ENCODE assay signal across 1 cellular context in the genomic region with DNA sequence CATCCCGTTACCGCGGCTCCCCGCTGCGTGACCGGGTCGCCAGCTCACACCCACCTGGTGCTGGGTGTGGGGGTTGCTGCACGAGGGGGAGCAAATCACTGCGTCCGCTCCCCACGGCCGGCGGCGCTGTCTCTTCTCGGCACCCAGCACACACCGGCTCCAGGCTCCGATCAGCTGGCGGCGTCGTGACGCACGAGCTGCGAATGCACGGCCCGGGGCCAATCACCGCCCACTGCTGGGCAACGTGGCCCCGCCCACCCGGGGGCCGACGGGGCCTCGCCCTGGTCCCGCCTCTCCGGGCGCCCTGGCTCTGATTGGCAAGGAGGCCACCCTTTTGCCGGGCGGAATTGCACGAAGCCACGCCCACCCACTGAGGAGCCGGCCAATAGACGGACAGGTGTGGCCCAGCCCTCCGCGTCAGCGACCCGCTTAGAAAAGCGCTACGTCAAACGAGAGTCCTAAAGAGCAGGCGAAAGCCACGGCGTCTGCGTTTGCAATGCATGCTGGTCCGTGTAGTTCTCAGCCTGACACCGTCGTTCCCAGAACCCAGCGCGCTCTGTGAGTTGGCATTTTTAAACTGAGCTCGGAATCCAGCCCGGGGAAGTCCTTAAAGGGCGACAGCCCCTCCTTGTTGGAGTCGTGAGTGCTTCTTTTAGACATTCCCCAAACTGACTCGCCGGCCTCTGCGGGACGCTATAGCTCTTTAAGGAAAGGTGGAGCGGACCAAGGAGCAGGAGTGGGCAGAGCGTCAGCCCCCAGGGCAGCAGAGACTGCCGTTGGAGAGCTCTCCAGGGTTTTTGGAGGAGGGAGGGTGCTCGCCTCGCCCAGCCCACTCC.
TF ChIP-seq lines count a peak whose summit lies in the region.

No MANE protein-coding gene starts in this region.

TF ChIP-seq in K562, 482 proteins besides CTCF, POLR2A, EP300 and RAD21 (continues in another document):
- no peak for TF ChIP-seq GATAD2A (IDR thresholded peaks at IDR 0.05)
- peak in 1 of 2 experiments; percentile 43; a peak in 1 of 4 replicates for TF ChIP-seq TEAD1 (CRISPR knock-in tag; IDR thresholded peaks at IDR 0.05)
- no peak for TF ChIP-seq ZBTB8A (IDR thresholded peaks at IDR 0.05; ENCODE audit: partially characterized antibody)
- TF ChIP-seq ZBED1 (IDR thresholded peaks at IDR 0.05), result no peak
- TF ChIP-seq PREB (CRISPR knock-in tag; IDR thresholded peaks at IDR 0.05), result no peak
- no peak for TF ChIP-seq PHF20 (IDR thresholded peaks at IDR 0.05; ENCODE audit: partially characterized antibody)
- TF ChIP-seq SRF (CRISPR knock-in tag; IDR thresholded peaks at IDR 0.05), result 0 out of 4 replicates have a peak, but pooled peaks of 1 of the 2 experiments have one; percentile 50
- TF ChIP-seq MTA3 (IDR thresholded peaks at IDR 0.05; ENCODE audit: borderline replicate concordance), result peak; percentile 56; the same call in 1 of the 2 replicates
- peak; percentile 71 for TF ChIP-seq POLR2B (IDR thresholded peaks at IDR 0.05; ENCODE audit: low read depth, partially characterized antibody)
- TF ChIP-seq NCOR1 (IDR thresholded peaks at IDR 0.05), result 0 out of 2 replicates have a peak, but pooled peaks have one; percentile 6
- TF ChIP-seq, protein P1, sequence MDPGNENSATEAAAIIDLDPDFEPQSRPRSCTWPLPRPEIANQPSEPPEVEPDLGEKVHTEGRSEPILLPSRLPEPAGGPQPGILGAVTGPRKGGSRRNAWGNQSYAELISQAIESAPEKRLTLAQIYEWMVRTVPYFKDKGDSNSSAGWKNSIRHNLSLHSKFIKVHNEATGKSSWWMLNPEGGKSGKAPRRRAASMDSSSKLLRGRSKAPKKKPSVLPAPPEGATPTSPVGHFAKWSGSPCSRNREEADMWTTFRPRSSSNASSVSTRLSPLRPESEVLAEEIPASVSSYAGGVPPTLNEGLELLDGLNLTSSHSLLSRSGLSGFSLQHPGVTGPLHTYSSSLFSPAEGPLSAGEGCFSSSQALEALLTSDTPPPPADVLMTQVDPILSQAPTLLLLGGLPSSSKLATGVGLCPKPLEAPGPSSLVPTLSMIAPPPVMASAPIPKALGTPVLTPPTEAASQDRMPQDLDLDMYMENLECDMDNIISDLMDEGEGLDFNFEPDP (CRISPR knock-in tag; IDR thresholded peaks at IDR 0.05), result no peak
- no peak for TF ChIP-seq ZNF23 (CRISPR knock-in tag; IDR thresholded peaks at IDR 0.05)
- 0 out of 2 replicates have a peak, but pooled peaks have one; percentile 40 for TF ChIP-seq MEF2D (tag; conservative IDR thresholded peaks at IDR 0.05; ENCODE audit: low read depth)
- TF ChIP-seq FUS (optimal IDR thresholded peaks at IDR 0.05; ENCODE audit: low read depth, low read length), result peak; percentile 49
- TF ChIP-seq SAFB (IDR thresholded peaks at IDR 0.05; ENCODE audit: borderline replicate concordance, low read depth, low read length), result no peak
- TF ChIP-seq PPARD (CRISPR knock-in tag; IDR thresholded peaks at IDR 0.05), result no peak
- peak; percentile 81 for TF ChIP-seq ZNF395 (CRISPR knock-in tag; IDR thresholded peaks at IDR 0.05)
- TF ChIP-seq TAF1 (IDR thresholded peaks at IDR 0.05; ENCODE audit: control insufficient read depth, extremely low read depth, insufficient read depth, low read length, severe bottlenecking), result peak; percentile 80
- peak; percentile 80 for TF ChIP-seq MAFF (IDR thresholded peaks at IDR 0.05; ENCODE audit: low read length)
- TF ChIP-seq STAT5B (CRISPR knock-in tag; IDR thresholded peaks at IDR 0.05), result no peak
- peak in 2 of 3 experiments; percentile 35 to 48 for TF ChIP-seq YY1 (IDR thresholded peaks at IDR 0.05; ENCODE audit: borderline replicate concordance in 1 of 3, control insufficient read depth in 1 of 3, extremely low read depth in 1 of 3, insufficient read depth in 3 of 3, insufficient read length in 1 of 3, insufficient replicate concordance in 2 of 3, low read depth in 1 of 3, low read length in 2 of 3)
- TF ChIP-seq SUPT5H (IDR thresholded peaks at IDR 0.05), result peak; percentile 84
- peak; percentile 88 for TF ChIP-seq ZNF316 (IDR thresholded peaks at IDR 0.05)
- TF ChIP-seq TEAD4 (IDR thresholded peaks at IDR 0.05; ENCODE audit: low read length), result 0 out of 2 replicates have a peak, but pooled peaks have one; percentile 31
- TF ChIP-seq TEAD4 (CRISPR knock-in tag; IDR thresholded peaks at IDR 0.05; ENCODE audit: borderline replicate concordance), result no peak
- TF ChIP-seq PRMT5 (CRISPR knock-in tag; IDR thresholded peaks at IDR 0.05), result no peak
- no peak for TF ChIP-seq BCLAF1 (IDR thresholded peaks at IDR 0.05; ENCODE audit: borderline replicate concordance in 1 of 2, control insufficient read depth in 1 of 2, low read depth in 2 of 2, low read length in 1 of 2)
- TF ChIP-seq GABPB1 (CRISPR knock-in tag; IDR thresholded peaks at IDR 0.05), result peak; percentile 57
- 0 out of 2 replicates have a peak, but pooled peaks have one; percentile 23 for TF ChIP-seq ZBTB9 (CRISPR knock-in tag; IDR thresholded peaks at IDR 0.05)
- TF ChIP-seq SIN3A (IDR thresholded peaks at IDR 0.05; ENCODE audit: borderline replicate concordance in 2 of 2, control insufficient read depth in 1 of 2, low read depth in 2 of 2, low read length in 2 of 2), result peak; percentile 93 to 95
- TF ChIP-seq, protein P2, sequence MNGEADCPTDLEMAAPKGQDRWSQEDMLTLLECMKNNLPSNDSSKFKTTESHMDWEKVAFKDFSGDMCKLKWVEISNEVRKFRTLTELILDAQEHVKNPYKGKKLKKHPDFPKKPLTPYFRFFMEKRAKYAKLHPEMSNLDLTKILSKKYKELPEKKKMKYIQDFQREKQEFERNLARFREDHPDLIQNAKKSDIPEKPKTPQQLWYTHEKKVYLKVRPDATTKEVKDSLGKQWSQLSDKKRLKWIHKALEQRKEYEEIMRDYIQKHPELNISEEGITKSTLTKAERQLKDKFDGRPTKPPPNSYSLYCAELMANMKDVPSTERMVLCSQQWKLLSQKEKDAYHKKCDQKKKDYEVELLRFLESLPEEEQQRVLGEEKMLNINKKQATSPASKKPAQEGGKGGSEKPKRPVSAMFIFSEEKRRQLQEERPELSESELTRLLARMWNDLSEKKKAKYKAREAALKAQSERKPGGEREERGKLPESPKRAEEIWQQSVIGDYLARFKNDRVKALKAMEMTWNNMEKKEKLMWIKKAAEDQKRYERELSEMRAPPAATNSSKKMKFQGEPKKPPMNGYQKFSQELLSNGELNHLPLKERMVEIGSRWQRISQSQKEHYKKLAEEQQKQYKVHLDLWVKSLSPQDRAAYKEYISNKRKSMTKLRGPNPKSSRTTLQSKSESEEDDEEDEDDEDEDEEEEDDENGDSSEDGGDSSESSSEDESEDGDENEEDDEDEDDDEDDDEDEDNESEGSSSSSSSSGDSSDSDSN (IDR thresholded peaks at IDR 0.05; ENCODE audit: borderline replicate concordance in 1 of 2, low read depth in 2 of 2, low read length in 2 of 2), result no peak
- peak; percentile 30; the same call in 1 of the 2 replicates for TF ChIP-seq ZNF589 (CRISPR knock-in tag; IDR thresholded peaks at IDR 0.05; ENCODE audit: low read depth)
- peak; percentile 99 for TF ChIP-seq DACH1 (IDR thresholded peaks at IDR 0.05; ENCODE audit: partially characterized antibody)
- TF ChIP-seq ASH1L (IDR thresholded peaks at IDR 0.05; ENCODE audit: borderline replicate concordance, low read depth, partially characterized antibody), result peak; percentile 82
- no peak for TF ChIP-seq ZNF146 (CRISPR knock-in tag; IDR thresholded peaks at IDR 0.05; ENCODE audit: unreplicated experiment)
- peak; percentile 85 for TF ChIP-seq ZBTB12 (CRISPR knock-in tag; IDR thresholded peaks at IDR 0.05)
- no peak for TF ChIP-seq CREBBP (IDR thresholded peaks at IDR 0.05; ENCODE audit: low read depth, low read length)
- TF ChIP-seq HMGN3 (IDR thresholded peaks at IDR 0.05; ENCODE audit: borderline replicate concordance, extremely low read depth, insufficient read length, low read depth, low read length), result no peak
- TF ChIP-seq, protein P3, sequence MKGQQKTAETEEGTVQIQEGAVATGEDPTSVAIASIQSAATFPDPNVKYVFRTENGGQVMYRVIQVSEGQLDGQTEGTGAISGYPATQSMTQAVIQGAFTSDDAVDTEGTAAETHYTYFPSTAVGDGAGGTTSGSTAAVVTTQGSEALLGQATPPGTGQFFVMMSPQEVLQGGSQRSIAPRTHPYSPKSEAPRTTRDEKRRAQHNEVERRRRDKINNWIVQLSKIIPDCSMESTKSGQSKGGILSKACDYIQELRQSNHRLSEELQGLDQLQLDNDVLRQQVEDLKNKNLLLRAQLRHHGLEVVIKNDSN (CRISPR knock-in tag; IDR thresholded peaks at IDR 0.05), result peak; percentile 84
- TF ChIP-seq E2F6 (IDR thresholded peaks at IDR 0.05; ENCODE audit: borderline replicate concordance in 1 of 2, extremely low read depth in 1 of 2, insufficient read depth in 1 of 2, insufficient read length in 1 of 2, low read depth in 1 of 2, low read length in 1 of 2, poor library complexity in 1 of 2, severe bottlenecking in 1 of 2), result peak in 1 of 2 experiments; percentile 47
- peak; percentile 84 for TF ChIP-seq MAFK (IDR thresholded peaks at IDR 0.05; ENCODE audit: low read length)
- TF ChIP-seq KDM1A (IDR thresholded peaks at IDR 0.05), result 0 out of 4 replicates have a peak, but pooled peaks of 1 of the 2 experiments have one; percentile 32
- no peak for TF ChIP-seq ZBTB26 (CRISPR knock-in tag; IDR thresholded peaks at IDR 0.05)
- TF ChIP-seq FOXJ2 (tag; IDR thresholded peaks at IDR 0.05), result peak; percentile 54; the same call in 1 of the 2 replicates
- no peak for TF ChIP-seq SREBF2 (CRISPR knock-in tag; IDR thresholded peaks at IDR 0.05)
- TF ChIP-seq NONO (IDR thresholded peaks at IDR 0.05; ENCODE audit: low read depth in 2 of 2, low read length in 1 of 2), result peak in 1 of 2 experiments; percentile 88; a peak in 2 of 4 replicates
